8 cellular contexts compared by ENCODE assay signal in genomic region chr6:160462551-160463109, GRCh38.
DNase-seq lines count a peak whose midpoint lies in the region; ATAC-seq and TF ChIP-seq lines count a peak whose summit lies in the region.

No MANE protein-coding gene starts in this region.

- no peaks in the 10 kb centered on the region for H3K9me3 ChIP-seq in AG04450 (ENCODE audit: control insufficient read depth, insufficient read depth, low read length)

- CTCF ChIA-PET in AG04450 (lab: Charles Lee) = interaction anchor here (0.6 to 1.7 kb wide), 5 partner anchors 57 to 374 kb away, joined by 3 to 13 read pairs (median 3); no protein-coding TSS in a partner anchor

- H3K27ac ChIP-seq in AG04450 (ENCODE audit: low read depth, low read length) = peak overlapping the region; percentile 62

- POLR2A ChIA-PET in AG04450 (lab: Yijun Ruan, JAX) = no interaction called here

- DNase-seq in AG04450 (ENCODE audit: low read depth, low spot score) (peak; percentile 68), GM19238 (ENCODE audit: insufficient read length, low spot score) (peak; percentile 26), T-helper 22 cell (ENCODE audit: low read depth) (peak; percentile 52), head of caudate nucleus (no peak), mesenteric fat pad (ENCODE audit: low spot score) (no peak)
- DNase-seq in effector CD8-positive, alpha-beta T cell (lab: John Stamatoyannopoulos, UW) = peak; percentile 13
- DNase-seq in stimulated activated CD8-positive, alpha-beta memory T cell treated with anti-CD3 and anti-CD28 coated beads, Interleukin-7, amount 100 ng/mL, for 1 hour (ENCODE audit: low read depth in 2 of 2) = peak; percentile 29 to 35

- H3K4me3 ChIP-seq in AG04450 (ENCODE audit: low read depth, low read length) = no peak overlapping the region

- intact Hi-C loops in head of caudate nucleus (cut with DNase I) = no loop called here

- TF ChIP-seq CTCF in AG04450 (IDR thresholded peaks at IDR 0.05; ENCODE audit: low read depth, low read length) = no peak

- ATAC-seq in HG03196 (IDR thresholded peaks at IDR 0.05; ENCODE audit: unreplicated experiment) = peak; percentile 97

- no peaks in the 10 kb centered on the region for H3K27me3 ChIP-seq in AG04450 (ENCODE audit: control insufficient read depth, insufficient read depth, low read length)

Comparison
In these comparisons a context has a peak if more than half of its experiments do, and no peak if none do; other contexts are left out.
1. DNase-seq: peak in AG04450 (single experiment), GM19238 (single experiment), T-helper 22 cell (single experiment), effector CD8-positive, alpha-beta T cell (single experiment) and stimulated activated CD8-positive, alpha-beta memory T cell treated with anti-CD3 and anti-CD28 coated beads, Interleukin-7, amount 100 ng/mL, for 1 hour (2 of 2); none in head of caudate nucleus (0 of 42) and mesenteric fat pad (single experiment).